Comparison of ENCODE assay signal across 11 cellular contexts in the genomic region with DNA sequence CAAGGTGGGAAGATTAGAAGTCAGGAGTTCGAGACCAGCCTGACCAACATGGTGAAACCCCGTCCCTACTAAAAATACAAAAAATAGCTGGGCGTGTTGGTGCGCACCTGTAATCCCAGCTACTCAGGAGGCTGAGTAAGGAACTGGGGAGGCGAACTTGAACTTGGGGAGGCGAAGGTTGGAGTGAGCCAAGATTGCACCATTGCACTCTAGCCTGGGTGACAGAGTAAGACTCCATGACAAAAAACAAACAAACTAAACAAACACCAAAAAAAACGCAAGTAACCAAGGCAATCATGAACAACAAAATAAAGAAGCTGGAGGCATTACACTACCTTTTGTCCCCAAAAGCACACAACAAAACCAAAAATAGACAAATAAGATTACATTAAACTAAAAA.
"Had no signal": no experiment of that assay in that cellular context is flagged by ENCODE, and none has a peak within 500 bp of the region (broad histone marks: within the 10 kb centered on the region; RNA-seq: fewer than 3 reads in every experiment).

No MANE protein-coding gene starts in this region.

- ATAC-seq: GM23338, HCT116 had no signal

- H3K9ac ChIP-seq: GM23248 had no signal

- H2AFZ ChIP-seq: GM23248, GM23338 had no signal

- H3K4me3 ChIP-seq: GM23248, GM23338, HAP-1 had no signal

- H3K4me2 ChIP-seq: GM23338 had no signal

- FAIRE-seq: H1, H54 had no signal

- H3K4me1 ChIP-seq: HAP-1 had no signal

- H3K9me3 ChIP-seq: HAP-1 had no signal

- H3K36me3 ChIP-seq: HAP-1 had no signal

- H3K27ac ChIP-seq: GM23248 had no signal

- DNase-seq: GM23248, GOT3, H7, H9, HCEC 1CT, HFFc6 had no signal
